12 cellular contexts compared by ENCODE assay signal in genomic region chr18:69943021-69943420, GRCh38. TPM values are rescaled to one million over a fixed set of nuclear protein-coding genes. Genes with fewer than 3 reads are reported as not detected.
DNase-seq lines count a peak whose midpoint lies in the region; ATAC-seq, FAIRE-seq and TF ChIP-seq lines count a peak whose summit lies in the region.
"Had no signal": no experiment of that assay in that cellular context is flagged by ENCODE, and none has a peak within 500 bp of the region (broad histone marks: within the 10 kb centered on the region; RNA-seq: fewer than 3 reads in every experiment).

No MANE protein-coding gene starts in this region.

- ATAC-seq in activated CD8-positive, alpha-beta memory T cell treated with anti-CD3 and anti-CD28 coated beads, Interleukin-2, amount 10 ng/mL, durations not matched to agents 7 days and 5 days, result peak; percentile 13
- ATAC-seq in HG02870 (IDR thresholded peaks at IDR 0.05; ENCODE audit: unreplicated experiment) (no peak), HG03565 (IDR thresholded peaks at IDR 0.05; ENCODE audit: unreplicated experiment) (no peak), HG02852 (IDR thresholded peaks at IDR 0.05; ENCODE audit: unreplicated experiment) (no peak)
- ATAC-seq: left colon had no signal

- DNase-seq in activated CD8-positive, alpha-beta memory T cell treated with anti-CD3 and anti-CD28 coated beads, Interleukin-2, amount 10 ng/mL, durations not matched to agents 7 days and 5 days, result no peak
- no peak for DNase-seq in activated CD8-positive, alpha-beta memory T cell treated with anti-CD3 and anti-CD28 coated beads, Interleukin-2, amount 50 U/mL, for 48 hours
- DNase-seq in GM18507 (ENCODE audit: extremely low spot score, insufficient read length, low read depth) (no peak), retinal pigment epithelial cell (ENCODE audit: low read depth) (no peak)
- DNase-seq: effector CD4-positive, alpha-beta T cell; left colon; NK-92 treated with Interleukin-12 subunit alpha and Interleukin-12 subunit beta, amount 100 ng/mL, for 24 hours had no signal

- H3K27ac Mint-ChIP-seq in activated CD8-positive, alpha-beta memory T cell treated with anti-CD3 and anti-CD28 coated beads, Interleukin-2, amount 10 ng/mL, durations not matched to agents 7 days and 5 days, result no peak overlapping the region
- H3K27ac Mint-ChIP-seq in activated naive CD8-positive, alpha-beta T cell, result no peak overlapping the region
- H3K27ac Mint-ChIP-seq: nephron had no signal

- H3K4me3 ChIP-seq in retinal pigment epithelial cell (ENCODE audit: low read length), result no peak overlapping the region

- H3K27me3 Mint-ChIP-seq in activated CD8-positive, alpha-beta memory T cell treated with anti-CD3 and anti-CD28 coated beads, Interleukin-2, amount 10 ng/mL, durations not matched to agents 7 days and 5 days, result no peaks in the 10 kb centered on the region
- no peaks in the 10 kb centered on the region for H3K27me3 Mint-ChIP-seq in activated naive CD8-positive, alpha-beta T cell

- peaks cover 87% of the 10 kb centered on the region for H3K36me3 Mint-ChIP-seq in activated CD8-positive, alpha-beta memory T cell treated with anti-CD3 and anti-CD28 coated beads, Interleukin-2, amount 10 ng/mL, durations not matched to agents 7 days and 5 days
- H3K36me3 Mint-ChIP-seq in activated naive CD8-positive, alpha-beta T cell, result peaks cover 53% of the 10 kb centered on the region

- FAIRE-seq in GM18507 (lab: Jason Lieb, UNC), result peak; percentile 67

- no peak overlapping the region for H3K4me3 Mint-ChIP-seq in activated CD8-positive, alpha-beta memory T cell treated with anti-CD3 and anti-CD28 coated beads, Interleukin-2, amount 10 ng/mL, durations not matched to agents 7 days and 5 days
- H3K4me3 Mint-ChIP-seq in activated naive CD8-positive, alpha-beta T cell, result peak overlapping the region; percentile 81
- H3K4me3 Mint-ChIP-seq: nephron had no signal

- H3K4me1 Mint-ChIP-seq in activated CD8-positive, alpha-beta memory T cell treated with anti-CD3 and anti-CD28 coated beads, Interleukin-2, amount 10 ng/mL, durations not matched to agents 7 days and 5 days, result peaks cover 71% of the 10 kb centered on the region
- H3K4me1 Mint-ChIP-seq in activated naive CD8-positive, alpha-beta T cell (ENCODE audit: low read depth), result peaks cover 64% of the 10 kb centered on the region
- H3K4me1 Mint-ChIP-seq: nephron had no signal

- peak; percentile 30 for TF ChIP-seq CTCF in retinal pigment epithelial cell (conservative IDR thresholded peaks at IDR 0.05; ENCODE audit: low read depth, low read length)

- CTCF ChIA-PET in activated CD8-positive, alpha-beta memory T cell treated with anti-CD3 and anti-CD28 coated beads, Interleukin-2, amount 10 ng/mL, durations not matched to agents 7 days and 5 days (lab: Charles Lee), result interaction anchor here (0.9 to 5.0 kb wide), 6 partner anchors 7 to 136 kb away, joined by 3 to 35 read pairs (median 3); no protein-coding TSS in a partner anchor

- H3K9me3 Mint-ChIP-seq in activated CD8-positive, alpha-beta memory T cell treated with anti-CD3 and anti-CD28 coated beads, Interleukin-2, amount 10 ng/mL, durations not matched to agents 7 days and 5 days (ENCODE audit: low read depth), result peaks cover 17% of the 10 kb centered on the region
- peaks cover 25% of the 10 kb centered on the region for H3K9me3 Mint-ChIP-seq in activated naive CD8-positive, alpha-beta T cell (ENCODE audit: low read depth)

RNA-seq across cellular contexts. Expression of gene CD226, which starts 4.7 kb away (rescaled TPM):
- total RNA-seq in activated CD8-positive, alpha-beta memory T cell treated with anti-CD3 and anti-CD28 coated beads, Interleukin-2, amount 10 ng/mL, durations not matched to agents 7 days and 5 days, result 10 to 100 TPM; 83.3 to 95.4 TPM
